Comparison of ENCODE assay signal across 34 cellular contexts in the genomic region with DNA sequence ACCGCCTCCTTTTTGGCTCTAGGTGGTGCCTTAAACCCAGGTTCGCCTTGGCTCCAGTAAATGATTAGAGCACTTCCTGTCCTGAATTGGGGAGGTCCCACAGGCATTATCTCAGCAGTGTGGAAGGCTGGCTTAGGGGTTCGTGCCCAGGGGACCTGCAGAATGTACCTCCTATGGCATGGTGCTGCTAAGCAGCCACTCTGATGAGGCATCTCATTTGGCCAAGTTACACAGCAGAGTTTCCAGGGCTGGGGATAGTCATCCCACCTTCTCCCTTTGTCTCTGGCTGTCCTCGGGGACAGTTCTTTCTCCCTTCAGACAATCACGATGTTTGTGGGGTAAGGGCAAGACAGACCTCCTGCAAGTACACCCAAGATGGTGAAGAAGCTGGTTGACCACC.
"Had no signal": no experiment of that assay in that cellular context is flagged by ENCODE, and none has a peak within 500 bp of the region (broad histone marks: within the 10 kb centered on the region; RNA-seq: fewer than 3 reads in every experiment).

No MANE protein-coding gene starts in this region.

- H3K36me3 ChIP-seq: MG63 had no signal

- H3K4me3 ChIP-seq: MG63 had no signal

- H3K27me3 ChIP-seq: MG63 had no signal

- H3K9me3 ChIP-seq: MG63 had no signal

- DNase-seq: Karpas-422, Kasumi-1, MG63, MM.1S, MV-4-11, NCI-H1048, NCI-H1092, NCI-H1092 treated with DMSO at 0.1 percent for 48 hours, NCI-H1105, NCI-H1105 treated with DMSO at 0.1 percent for 48 hours, NCI-H1417, NCI-H1417 treated with DMSO at 0.1 percent for 48 hours, NCI-H1436, NCI-H1436 treated with DMSO at 0.1 percent for 48 hours, NCI-H146, NCI-H1694, NCI-H1694 treated with DMSO at 0.1 percent for 48 hours, NCI-H187, NCI-H187 treated with DMSO at 0.1 percent for 48 hours, NCI-H1930, NCI-H2029, NCI-H2029 treated with DMSO at 0.1 percent for 48 hours, NCI-H2081, NCI-H2081 treated with DMSO at 0.1 percent for 48 hours, NCI-H2107, NCI-H2171, NCI-H2171 treated with DMSO at 0.1 percent for 48 hours, NCI-H2227 treated with DMSO at 0.1 percent for 48 hours, NCI-H226, NCI-H345, NCI-H446, NCI-H446 treated with DMSO at 0.1 percent for 48 hours, NCI-H510A, NCI-H510A treated with DMSO at 0.1 percent for 48 hours had no signal
